23 cellular contexts compared by ENCODE assay signal in the genomic region with DNA sequence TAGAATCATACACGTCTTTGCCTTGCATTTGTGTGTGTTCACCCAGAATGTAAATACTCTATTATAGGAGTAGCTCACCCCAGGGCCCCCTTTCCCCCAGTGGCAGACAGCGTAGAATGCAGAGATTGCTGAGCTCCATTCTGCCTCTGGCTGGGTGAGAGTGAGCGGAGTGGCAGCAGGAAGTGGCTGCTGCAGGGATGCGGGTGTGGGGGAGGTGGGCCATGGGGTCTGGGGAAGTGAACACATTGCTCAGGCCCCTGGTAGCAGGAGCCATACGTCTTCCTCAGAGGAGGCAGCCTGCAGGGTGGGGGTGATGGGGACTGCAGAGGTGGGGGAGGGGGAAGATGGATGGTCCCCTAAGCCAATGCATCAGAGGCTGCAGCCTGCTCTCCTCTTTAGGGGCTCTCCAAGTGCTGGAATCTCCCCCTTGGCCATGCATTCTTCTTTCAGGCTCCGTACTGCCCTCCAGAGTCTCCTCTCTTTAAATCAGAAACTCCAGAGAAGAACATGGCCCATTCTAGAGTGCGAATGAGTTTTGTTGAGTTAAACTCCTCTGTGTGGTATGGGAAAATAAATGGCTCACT.
"Had no signal": no experiment of that assay in that cellular context is flagged by ENCODE, and none has a peak within 500 bp of the region (broad histone marks: within the 10 kb centered on the region; RNA-seq: fewer than 3 reads in every experiment).

No MANE protein-coding gene starts in this region.

- H3K4me1 ChIP-seq: breast epithelium had no signal

- H3K4me1 Mint-ChIP-seq: activated CD4-positive, alpha-beta memory T cell treated with anti-CD3 and anti-CD28 coated beads, Interleukin-2, amount 10 ng/mL, durations not matched to agents 7 days and 5 days; activated CD4-positive, alpha-beta T cell treated with anti-CD3 and anti-CD28 coated beads for 36 hours; activated naive CD4-positive, alpha-beta T cell treated with anti-CD3 and anti-CD28 coated beads, Interleukin-2, amount 50 U/mL, for 24 hours; T-cell had no signal

- H3K27ac Mint-ChIP-seq: activated CD4-positive, alpha-beta memory T cell treated with anti-CD3 and anti-CD28 coated beads, Interleukin-2, amount 10 ng/mL, durations not matched to agents 7 days and 5 days; activated CD4-positive, alpha-beta T cell treated with anti-CD3 and anti-CD28 coated beads for 36 hours; activated naive CD4-positive, alpha-beta T cell treated with anti-CD3 and anti-CD28 coated beads, Interleukin-2, amount 50 U/mL, for 24 hours; T-cell had no signal

- H3K36me3 Mint-ChIP-seq: activated naive CD4-positive, alpha-beta T cell treated with anti-CD3 and anti-CD28 coated beads, Interleukin-2, amount 50 U/mL, for 24 hours; T-cell had no signal

- H3K27ac ChIP-seq: breast epithelium, SK-N-MC, VCaP had no signal

- H3K9me3 Mint-ChIP-seq: activated CD4-positive, alpha-beta memory T cell treated with anti-CD3 and anti-CD28 coated beads, Interleukin-2, amount 10 ng/mL, durations not matched to agents 7 days and 5 days; activated naive CD4-positive, alpha-beta T cell treated with anti-CD3 and anti-CD28 coated beads, Interleukin-2, amount 50 U/mL, for 24 hours had no signal

- DNase-seq: activated CD4-positive, alpha-beta memory T cell treated with anti-CD3 and anti-CD28 coated beads, Interleukin-2, amount 10 ng/mL, durations not matched to agents 7 days and 5 days; activated CD4-positive, alpha-beta T cell treated with anti-CD3 and anti-CD28 coated beads for 36 hours; activated CD4-positive, alpha-beta T cell treated with anti-CD3 and anti-CD28 coated beads, Interleukin-2, amount 50 U/mL, for 1 hour; activated effector memory CD4-positive, alpha-beta T cell treated with Interleukin-2 at 50 U/mL for 16 hours; activated naive CD4-positive, alpha-beta T cell; aorta; Karpas-422; MM.1S; NCI-H1105 treated with DMSO at 0.1 percent for 48 hours; NCI-H146; NCI-H187 treated with DMSO at 0.1 percent for 48 hours; NCI-H2171; NCI-H2227 treated with DMSO at 0.1 percent for 48 hours; NCI-H446 treated with DMSO at 0.1 percent for 48 hours; NCI-H524 treated with DMSO at 0.1 percent for 48 hours; NCI-H774; T-cell; T-helper 2 cell; T1000 had no signal

- H3K36me3 ChIP-seq: breast epithelium had no signal

- H3K4me3 ChIP-seq: breast epithelium, SK-N-MC had no signal

- H3K9me3 ChIP-seq: breast epithelium had no signal

- ATAC-seq: activated CD4-positive, alpha-beta T cell treated with anti-CD3 and anti-CD28 coated beads for 36 hours; T-cell had no signal

- H3K4me3 Mint-ChIP-seq: activated CD4-positive, alpha-beta memory T cell treated with anti-CD3 and anti-CD28 coated beads, Interleukin-2, amount 10 ng/mL, durations not matched to agents 7 days and 5 days; activated CD4-positive, alpha-beta T cell treated with anti-CD3 and anti-CD28 coated beads for 36 hours; activated naive CD4-positive, alpha-beta T cell treated with anti-CD3 and anti-CD28 coated beads, Interleukin-2, amount 50 U/mL, for 24 hours; T-cell had no signal

- H3K27me3 Mint-ChIP-seq: activated CD4-positive, alpha-beta memory T cell treated with anti-CD3 and anti-CD28 coated beads, Interleukin-2, amount 10 ng/mL, durations not matched to agents 7 days and 5 days had no signal
